Comparison of ENCODE assay signal across 1 cellular context in the genomic region with DNA sequence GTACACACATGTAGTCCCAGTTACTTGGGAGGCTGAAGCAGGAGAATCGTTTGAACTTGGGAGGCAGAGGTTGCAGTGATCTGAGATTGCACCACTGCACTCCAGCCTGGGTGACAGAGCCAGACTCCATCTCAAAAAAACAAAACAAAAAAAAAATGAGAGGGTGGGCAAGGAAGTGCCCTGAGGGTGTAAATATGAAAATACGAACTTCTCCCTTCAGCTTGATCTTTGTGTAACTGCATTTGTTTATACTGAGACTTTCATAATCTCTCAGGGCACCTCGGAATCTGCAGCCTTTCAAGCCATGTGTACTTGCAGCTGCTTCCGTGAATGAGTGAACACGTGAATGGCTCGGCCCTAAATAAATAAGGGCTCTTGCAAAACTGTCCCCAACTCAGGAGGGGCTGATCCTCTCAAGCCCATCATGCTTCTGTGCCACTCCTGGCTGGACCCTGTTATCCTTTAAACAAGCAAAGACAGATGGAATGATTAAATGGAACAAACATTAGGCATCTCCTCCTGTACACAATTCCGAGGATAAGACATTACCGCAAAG.
TF ChIP-seq lines count a peak whose summit lies in the region.

No MANE protein-coding gene starts in this region.

TF ChIP-seq in HepG2, 621 proteins besides CTCF, POLR2A, EP300 and RAD21 (continued from another document and continues in another):
- TF ChIP-seq, protein P1, sequence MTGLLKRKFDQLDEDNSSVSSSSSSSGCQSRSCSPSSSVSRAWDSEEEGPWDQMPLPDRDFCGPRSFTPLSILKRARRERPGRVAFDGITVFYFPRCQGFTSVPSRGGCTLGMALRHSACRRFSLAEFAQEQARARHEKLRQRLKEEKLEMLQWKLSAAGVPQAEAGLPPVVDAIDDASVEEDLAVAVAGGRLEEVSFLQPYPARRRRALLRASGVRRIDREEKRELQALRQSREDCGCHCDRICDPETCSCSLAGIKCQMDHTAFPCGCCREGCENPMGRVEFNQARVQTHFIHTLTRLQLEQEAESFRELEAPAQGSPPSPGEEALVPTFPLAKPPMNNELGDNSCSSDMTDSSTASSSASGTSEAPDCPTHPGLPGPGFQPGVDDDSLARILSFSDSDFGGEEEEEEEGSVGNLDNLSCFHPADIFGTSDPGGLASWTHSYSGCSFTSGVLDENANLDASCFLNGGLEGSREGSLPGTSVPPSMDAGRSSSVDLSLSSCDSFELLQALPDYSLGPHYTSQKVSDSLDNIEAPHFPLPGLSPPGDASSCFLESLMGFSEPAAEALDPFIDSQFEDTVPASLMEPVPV (CRISPR knock-in tag; IDR thresholded peaks at IDR 0.05): no peak
- TF ChIP-seq SIX4 (CRISPR knock-in tag; IDR thresholded peaks at IDR 0.05) (no peak), IRF9 (CRISPR knock-in tag; IDR thresholded peaks at IDR 0.05; ENCODE audit: borderline replicate concordance) (no peak), FOXO1 (CRISPR knock-in tag; IDR thresholded peaks at IDR 0.05) (peak; percentile 25; the same call in 1 of the 2 replicates), ZNF317 (CRISPR knock-in tag; IDR thresholded peaks at IDR 0.05) (no peak), ZNF337 (CRISPR knock-in tag; IDR thresholded peaks at IDR 0.05; ENCODE audit: borderline replicate concordance, low read depth) (no peak), ZNF274 (CRISPR knock-in tag; IDR thresholded peaks at IDR 0.05) (no peak), ZNF615 (CRISPR knock-in tag; IDR thresholded peaks at IDR 0.05; ENCODE audit: borderline replicate concordance) (no peak), ZNF839 (CRISPR knock-in tag; IDR thresholded peaks at IDR 0.05; ENCODE audit: borderline replicate concordance) (no peak), HIVEP1 (CRISPR knock-in tag; IDR thresholded peaks at IDR 0.05) (no peak), IRF2 (CRISPR knock-in tag; IDR thresholded peaks at IDR 0.05) (no peak), ZNF670 (CRISPR knock-in tag; IDR thresholded peaks at IDR 0.05; ENCODE audit: borderline replicate concordance) (0 out of 2 replicates have a peak, but pooled peaks have one; percentile 43), ZGPAT (CRISPR knock-in tag; IDR thresholded peaks at IDR 0.05) (peak; percentile 33; the same call in 1 of the 2 replicates), HNRNPLL (IDR thresholded peaks at IDR 0.05; ENCODE audit: low read depth, low read length, poor library complexity, severe bottlenecking) (no peak), ZNF430 (CRISPR knock-in tag; IDR thresholded peaks at IDR 0.05) (no peak), NFE2L1 (CRISPR knock-in tag; IDR thresholded peaks at IDR 0.05; ENCODE audit: borderline replicate concordance) (no peak), MAX (IDR thresholded peaks at IDR 0.05) (peak; percentile 49; the same call in 1 of the 2 replicates), MZF1 (CRISPR knock-in tag; IDR thresholded peaks at IDR 0.05; ENCODE audit: borderline replicate concordance) (no peak), ISX (CRISPR knock-in tag; conservative IDR thresholded peaks at IDR 0.05) (no peak), NBN (conservative IDR thresholded peaks at IDR 0.05) (no peak), RFX1 (IDR thresholded peaks at IDR 0.05) (no peak), ZNF367 (CRISPR knock-in tag; IDR thresholded peaks at IDR 0.05; ENCODE audit: borderline replicate concordance) (no peak), RARG (CRISPR knock-in tag; IDR thresholded peaks at IDR 0.05; ENCODE audit: low read depth) (no peak), ATF6 (CRISPR knock-in tag; conservative IDR thresholded peaks at IDR 0.05) (no peak), ZMYM4 (CRISPR knock-in tag; IDR thresholded peaks at IDR 0.05) (peak; percentile 87), ZNF749 (CRISPR knock-in tag; IDR thresholded peaks at IDR 0.05; ENCODE audit: borderline replicate concordance) (no peak), KLF16 (CRISPR knock-in tag; IDR thresholded peaks at IDR 0.05) (no peak), MAFF (IDR thresholded peaks at IDR 0.05; ENCODE audit: low read depth, low read length) (no peak), REST (IDR thresholded peaks at IDR 0.05; ENCODE audit: borderline replicate concordance in 1 of 2, low read depth in 1 of 2, low read length in 2 of 2) (no peak), BHLHE40 (IDR thresholded peaks at IDR 0.05; ENCODE audit: low read length) (peak; percentile 81)
- TF ChIP-seq, protein P2, sequence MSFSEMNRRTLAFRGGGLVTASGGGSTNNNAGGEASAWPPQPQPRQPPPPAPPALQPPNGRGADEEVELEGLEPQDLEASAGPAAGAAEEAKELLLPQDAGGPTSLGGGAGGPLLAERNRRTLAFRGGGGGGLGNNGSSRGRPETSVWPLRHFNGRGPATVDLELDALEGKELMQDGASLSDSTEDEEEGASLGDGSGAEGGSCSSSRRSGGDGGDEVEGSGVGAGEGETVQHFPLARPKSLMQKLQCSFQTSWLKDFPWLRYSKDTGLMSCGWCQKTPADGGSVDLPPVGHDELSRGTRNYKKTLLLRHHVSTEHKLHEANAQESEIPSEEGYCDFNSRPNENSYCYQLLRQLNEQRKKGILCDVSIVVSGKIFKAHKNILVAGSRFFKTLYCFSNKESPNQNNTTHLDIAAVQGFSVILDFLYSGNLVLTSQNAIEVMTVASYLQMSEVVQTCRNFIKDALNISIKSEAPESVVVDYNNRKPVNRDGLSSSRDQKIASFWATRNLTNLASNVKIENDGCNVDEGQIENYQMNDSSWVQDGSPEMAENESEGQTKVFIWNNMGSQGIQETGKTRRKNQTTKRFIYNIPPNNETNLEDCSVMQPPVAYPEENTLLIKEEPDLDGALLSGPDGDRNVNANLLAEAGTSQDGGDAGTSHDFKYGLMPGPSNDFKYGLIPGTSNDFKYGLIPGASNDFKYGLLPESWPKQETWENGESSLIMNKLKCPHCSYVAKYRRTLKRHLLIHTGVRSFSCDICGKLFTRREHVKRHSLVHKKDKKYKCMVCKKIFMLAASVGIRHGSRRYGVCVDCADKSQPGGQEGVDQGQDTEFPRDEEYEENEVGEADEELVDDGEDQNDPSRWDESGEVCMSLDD (CRISPR knock-in tag; IDR thresholded peaks at IDR 0.05; ENCODE audit: borderline replicate concordance): peak; percentile 48; the same call in 1 of the 2 replicates
- TF ChIP-seq, protein P3, sequence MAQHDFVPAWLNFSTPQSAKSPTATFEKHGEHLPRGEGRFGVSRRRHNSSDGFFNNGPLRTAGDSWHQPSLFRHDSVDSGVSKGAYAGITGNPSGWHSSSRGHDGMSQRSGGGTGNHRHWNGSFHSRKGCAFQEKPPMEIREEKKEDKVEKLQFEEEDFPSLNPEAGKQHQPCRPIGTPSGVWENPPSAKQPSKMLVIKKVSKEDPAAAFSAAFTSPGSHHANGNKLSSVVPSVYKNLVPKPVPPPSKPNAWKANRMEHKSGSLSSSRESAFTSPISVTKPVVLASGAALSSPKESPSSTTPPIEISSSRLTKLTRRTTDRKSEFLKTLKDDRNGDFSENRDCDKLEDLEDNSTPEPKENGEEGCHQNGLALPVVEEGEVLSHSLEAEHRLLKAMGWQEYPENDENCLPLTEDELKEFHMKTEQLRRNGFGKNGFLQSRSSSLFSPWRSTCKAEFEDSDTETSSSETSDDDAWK (CRISPR knock-in tag; IDR thresholded peaks at IDR 0.05): no peak
- TF ChIP-seq, protein P4, sequence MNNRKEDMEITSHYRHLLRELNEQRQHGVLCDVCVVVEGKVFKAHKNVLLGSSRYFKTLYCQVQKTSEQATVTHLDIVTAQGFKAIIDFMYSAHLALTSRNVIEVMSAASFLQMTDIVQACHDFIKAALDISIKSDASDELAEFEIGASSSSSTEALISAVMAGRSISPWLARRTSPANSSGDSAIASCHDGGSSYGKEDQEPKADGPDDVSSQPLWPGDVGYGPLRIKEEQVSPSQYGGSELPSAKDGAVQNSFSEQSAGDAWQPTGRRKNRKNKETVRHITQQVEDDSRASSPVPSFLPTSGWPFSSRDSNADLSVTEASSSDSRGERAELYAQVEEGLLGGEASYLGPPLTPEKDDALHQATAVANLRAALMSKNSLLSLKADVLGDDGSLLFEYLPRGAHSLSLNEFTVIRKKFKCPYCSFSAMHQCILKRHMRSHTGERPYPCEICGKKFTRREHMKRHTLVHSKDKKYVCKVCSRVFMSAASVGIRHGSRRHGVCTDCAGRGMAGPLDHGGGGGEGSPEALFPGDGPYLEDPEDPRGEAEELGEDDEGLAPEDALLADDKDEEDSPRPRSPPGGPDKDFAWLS (CRISPR knock-in tag; IDR thresholded peaks at IDR 0.05; ENCODE audit: borderline replicate concordance): no peak
- TF ChIP-seq, protein P5, sequence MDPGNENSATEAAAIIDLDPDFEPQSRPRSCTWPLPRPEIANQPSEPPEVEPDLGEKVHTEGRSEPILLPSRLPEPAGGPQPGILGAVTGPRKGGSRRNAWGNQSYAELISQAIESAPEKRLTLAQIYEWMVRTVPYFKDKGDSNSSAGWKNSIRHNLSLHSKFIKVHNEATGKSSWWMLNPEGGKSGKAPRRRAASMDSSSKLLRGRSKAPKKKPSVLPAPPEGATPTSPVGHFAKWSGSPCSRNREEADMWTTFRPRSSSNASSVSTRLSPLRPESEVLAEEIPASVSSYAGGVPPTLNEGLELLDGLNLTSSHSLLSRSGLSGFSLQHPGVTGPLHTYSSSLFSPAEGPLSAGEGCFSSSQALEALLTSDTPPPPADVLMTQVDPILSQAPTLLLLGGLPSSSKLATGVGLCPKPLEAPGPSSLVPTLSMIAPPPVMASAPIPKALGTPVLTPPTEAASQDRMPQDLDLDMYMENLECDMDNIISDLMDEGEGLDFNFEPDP (CRISPR knock-in tag; conservative IDR thresholded peaks at IDR 0.05): 0 out of 2 replicates have a peak, but pooled peaks have one; percentile 11
- TF ChIP-seq, protein P6, sequence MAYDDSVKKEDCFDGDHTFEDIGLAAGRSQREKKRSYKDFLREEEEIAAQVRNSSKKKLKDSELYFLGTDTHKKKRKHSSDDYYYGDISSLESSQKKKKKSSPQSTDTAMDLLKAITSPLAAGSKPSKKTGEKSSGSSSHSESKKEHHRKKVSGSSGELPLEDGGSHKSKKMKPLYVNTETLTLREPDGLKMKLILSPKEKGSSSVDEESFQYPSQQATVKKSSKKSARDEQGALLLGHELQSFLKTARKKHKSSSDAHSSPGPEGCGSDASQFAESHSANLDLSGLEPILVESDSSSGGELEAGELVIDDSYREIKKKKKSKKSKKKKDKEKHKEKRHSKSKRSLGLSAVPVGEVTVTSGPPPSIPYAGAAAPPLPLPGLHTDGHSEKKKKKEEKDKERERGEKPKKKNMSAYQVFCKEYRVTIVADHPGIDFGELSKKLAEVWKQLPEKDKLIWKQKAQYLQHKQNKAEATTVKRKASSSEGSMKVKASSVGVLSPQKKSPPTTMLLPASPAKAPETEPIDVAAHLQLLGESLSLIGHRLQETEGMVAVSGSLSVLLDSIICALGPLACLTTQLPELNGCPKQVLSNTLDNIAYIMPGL (CRISPR knock-in tag; IDR thresholded peaks at IDR 0.05; ENCODE audit: borderline replicate concordance in 1 of 2, low read depth in 1 of 2): 0 out of 4 replicates have a peak, but pooled peaks of 1 of the 2 experiments have one; percentile 47
